In the genomic region with DNA sequence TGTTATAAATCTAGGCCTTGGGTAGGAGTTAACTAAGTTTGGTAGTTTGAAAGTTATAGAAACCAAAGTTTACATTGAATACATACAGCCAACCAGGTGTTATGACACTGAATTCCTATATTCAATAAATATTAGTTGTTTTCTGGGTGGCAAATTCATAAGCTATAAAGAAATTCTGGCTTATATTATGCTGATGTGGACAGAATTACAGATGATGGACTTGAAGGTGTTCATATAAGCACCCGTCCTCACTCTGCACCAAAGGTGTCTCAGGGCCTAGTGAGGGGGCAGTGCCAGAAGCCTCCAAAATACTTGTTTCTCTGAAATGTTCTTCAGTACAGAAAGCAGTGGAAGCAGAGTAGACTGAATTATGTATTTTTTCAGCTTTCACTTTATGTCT, we compare ENCODE assay signal across 33 cellular contexts.
"Had no signal": no experiment of that assay in that cellular context is flagged by ENCODE, and none has a peak within 500 bp of the region (broad histone marks: within the 10 kb centered on the region; RNA-seq: fewer than 3 reads in every experiment).

No MANE protein-coding gene starts in this region.

- ATAC-seq: activated CD4-positive, alpha-beta T cell treated with anti-CD3 and anti-CD28 coated beads for 36 hours; activated CD8-positive, alpha-beta memory T cell treated with anti-CD3 and anti-CD28 coated beads, Interleukin-2, amount 10 ng/mL, durations not matched to agents 7 days and 5 days; activated CD8-positive, alpha-beta T cell treated with anti-CD3 and anti-CD28 coated beads, Interleukin-2, amount 10 ng/mL, durations not matched to agents 7 days and 5 days; activated naive CD8-positive, alpha-beta T cell treated with anti-CD3 and anti-CD28 coated beads, Interleukin-2, amount 50 U/mL, for 24 hours; body of pancreas; effector memory CD8-positive, alpha-beta T cell; foreskin keratinocyte; gastrocnemius medialis; heart left ventricle had no signal

- H3K36me3 ChIP-seq: adrenal gland, esophagus muscularis mucosa, gastrocnemius medialis, heart left ventricle had no signal

- H3K4me1 Mint-ChIP-seq: activated CD4-positive, alpha-beta T cell treated with anti-CD3 and anti-CD28 coated beads for 36 hours; activated CD4-positive, alpha-beta T cell treated with anti-CD3 and anti-CD28 coated beads, Interleukin-2, amount 10 ng/mL, durations not matched to agents 24 days and 14 days; activated CD8-positive, alpha-beta memory T cell treated with anti-CD3 and anti-CD28 coated beads, Interleukin-2, amount 10 ng/mL, durations not matched to agents 7 days and 5 days; activated naive CD4-positive, alpha-beta T cell treated with anti-CD3 and anti-CD28 coated beads, Interleukin-2, amount 50 U/mL, for 24 hours; activated naive CD8-positive, alpha-beta T cell treated with anti-CD3 and anti-CD28 coated beads for 36 hours; activated naive CD8-positive, alpha-beta T cell treated with anti-CD3 and anti-CD28 coated beads, Interleukin-2, amount 50 U/mL, for 24 hours had no signal

- H3K36me3 Mint-ChIP-seq: activated CD4-positive, alpha-beta memory T cell treated with anti-CD3 and anti-CD28 coated beads for 36 hours; activated CD8-positive, alpha-beta memory T cell treated with anti-CD3 and anti-CD28 coated beads, Interleukin-2, amount 10 ng/mL, durations not matched to agents 7 days and 5 days; activated naive CD4-positive, alpha-beta T cell treated with anti-CD3 and anti-CD28 coated beads, Interleukin-2, amount 50 U/mL, for 24 hours; activated naive CD8-positive, alpha-beta T cell treated with anti-CD3 and anti-CD28 coated beads for 36 hours had no signal

- H3K27ac Mint-ChIP-seq: activated CD4-positive, alpha-beta memory T cell treated with anti-CD3 and anti-CD28 coated beads for 36 hours; activated CD4-positive, alpha-beta T cell treated with anti-CD3 and anti-CD28 coated beads for 36 hours; activated CD4-positive, alpha-beta T cell treated with anti-CD3 and anti-CD28 coated beads, Interleukin-2, amount 10 ng/mL, durations not matched to agents 24 days and 14 days; activated CD8-positive, alpha-beta memory T cell treated with anti-CD3 and anti-CD28 coated beads, Interleukin-2, amount 10 ng/mL, durations not matched to agents 7 days and 5 days; activated CD8-positive, alpha-beta T cell treated with anti-CD3 and anti-CD28 coated beads, Interleukin-2, amount 10 ng/mL, durations not matched to agents 7 days and 5 days; activated naive CD4-positive, alpha-beta T cell treated with anti-CD3 and anti-CD28 coated beads for 36 hours; activated naive CD8-positive, alpha-beta T cell treated with anti-CD3 and anti-CD28 coated beads for 36 hours; activated naive CD8-positive, alpha-beta T cell treated with anti-CD3 and anti-CD28 coated beads, Interleukin-2, amount 50 U/mL, for 24 hours; activated T-helper 1 cell treated with anti-CD3 and anti-CD28 coated beads, Interleukin-12 subunit alpha, Interleukin-12 subunit beta, Interleukin-2, Interleukin-4 antibody, amounts not matched to agents 30 ng/mL and 10 ng/mL and 1 ng/mL, durations not matched to agents 14 hours and 24 hours and 36 hours; activated T-helper 2 cell treated with anti-CD3 and anti-CD28 coated beads, Interferon-gamma antibody, Interleukin-2, Interleukin-4, amounts not matched to agents 10 μg/mL and 5 μg/mL and 100 μg/mL, durations not matched to agents 14 hours and 24 hours and 36 hours; effector memory CD8-positive, alpha-beta T cell had no signal

- H3K4me3 ChIP-seq: adrenal gland, body of pancreas, esophagus muscularis mucosa, gastrocnemius medialis, heart left ventricle had no signal

- DNase-seq: activated CD4-positive, alpha-beta memory T cell treated with anti-CD3 and anti-CD28 coated beads for 36 hours; activated CD4-positive, alpha-beta T cell treated with anti-CD3 and anti-CD28 coated beads for 36 hours; activated CD4-positive, alpha-beta T cell treated with anti-CD3 and anti-CD28 coated beads, Interleukin-2, amount 10 ng/mL, durations not matched to agents 24 days and 14 days; activated CD4-positive, CD25-positive, alpha-beta regulatory T cell; activated CD4-positive, CD25-positive, alpha-beta regulatory T cell treated with anti-CD3 and anti-CD28 coated beads, Interleukin-2, amount 50 U/mL, for 72 hours; activated CD8-positive, alpha-beta memory T cell treated with anti-CD3 and anti-CD28 coated beads, Interleukin-2, amount 10 ng/mL, durations not matched to agents 7 days and 5 days; activated CD8-positive, alpha-beta memory T cell treated with anti-CD3 and anti-CD28 coated beads, Interleukin-2, amount 50 U/mL, for 4 hours; activated CD8-positive, alpha-beta T cell treated with anti-CD3 and anti-CD28 coated beads, Interleukin-2, amount 10 ng/mL, durations not matched to agents 7 days and 5 days; activated effector memory CD4-positive, alpha-beta T cell treated with anti-CD3 and anti-CD28 coated beads, Interleukin-2, amount 50 U/mL, for 16 hours; activated naive CD4-positive, alpha-beta T cell treated with anti-CD3 and anti-CD28 coated beads for 36 hours; activated naive CD8-positive, alpha-beta T cell treated with anti-CD3 and anti-CD28 coated beads for 36 hours; activated naive CD8-positive, alpha-beta T cell treated with anti-CD3 and anti-CD28 coated beads, Interleukin-2, amount 50 U/mL, for 24 hours; activated T-cell treated with anti-CD3 and anti-CD28 coated beads, Interleukin-2, amount 50 U/mL, for 1 hour; activated T-cell treated with anti-CD3 and anti-CD28 coated beads, Interleukin-2, amount 50 U/mL, for 48 hours; adrenal gland; aorta; body of pancreas; central memory CD4-positive, alpha-beta T cell; cerebellar nuclear complex; cortex of kidney; dermis blood vessel endothelial cell; effector CD4-positive, alpha-beta T cell; effector memory CD8-positive, alpha-beta T cell; erythroblast; foreskin keratinocyte; gastrocnemius medialis; glutamatergic neuron; heart left ventricle; T-helper 2 cell had no signal

- H3K9me3 ChIP-seq: adrenal gland, body of pancreas, esophagus muscularis mucosa, gastrocnemius medialis had no signal

- H3K9me3 Mint-ChIP-seq: activated naive CD4-positive, alpha-beta T cell treated with anti-CD3 and anti-CD28 coated beads for 36 hours; activated naive CD8-positive, alpha-beta T cell treated with anti-CD3 and anti-CD28 coated beads for 36 hours had no signal

- H3K27ac ChIP-seq: adrenal gland, body of pancreas, esophagus muscularis mucosa, foreskin keratinocyte, gastrocnemius medialis, heart left ventricle had no signal

- H3K27me3 Mint-ChIP-seq: activated CD4-positive, alpha-beta memory T cell treated with anti-CD3 and anti-CD28 coated beads for 36 hours; activated CD4-positive, alpha-beta T cell treated with anti-CD3 and anti-CD28 coated beads for 36 hours; activated CD4-positive, alpha-beta T cell treated with anti-CD3 and anti-CD28 coated beads, Interleukin-2, amount 10 ng/mL, durations not matched to agents 24 days and 14 days; activated CD8-positive, alpha-beta memory T cell treated with anti-CD3 and anti-CD28 coated beads, Interleukin-2, amount 10 ng/mL, durations not matched to agents 7 days and 5 days; activated naive CD4-positive, alpha-beta T cell treated with anti-CD3 and anti-CD28 coated beads, Interleukin-2, amount 50 U/mL, for 24 hours; activated naive CD8-positive, alpha-beta T cell treated with anti-CD3 and anti-CD28 coated beads for 36 hours; activated naive CD8-positive, alpha-beta T cell treated with anti-CD3 and anti-CD28 coated beads, Interleukin-2, amount 50 U/mL, for 24 hours; effector memory CD8-positive, alpha-beta T cell had no signal

- H3K4me3 Mint-ChIP-seq: activated CD4-positive, alpha-beta memory T cell treated with anti-CD3 and anti-CD28 coated beads for 36 hours; activated CD4-positive, alpha-beta T cell treated with anti-CD3 and anti-CD28 coated beads for 36 hours; activated CD4-positive, alpha-beta T cell treated with anti-CD3 and anti-CD28 coated beads, Interleukin-2, amount 10 ng/mL, durations not matched to agents 24 days and 14 days; activated CD8-positive, alpha-beta memory T cell treated with anti-CD3 and anti-CD28 coated beads, Interleukin-2, amount 10 ng/mL, durations not matched to agents 7 days and 5 days; activated CD8-positive, alpha-beta T cell treated with anti-CD3 and anti-CD28 coated beads, Interleukin-2, amount 10 ng/mL, durations not matched to agents 7 days and 5 days; activated naive CD4-positive, alpha-beta T cell treated with anti-CD3 and anti-CD28 coated beads for 36 hours; activated naive CD4-positive, alpha-beta T cell treated with anti-CD3 and anti-CD28 coated beads, Interleukin-2, amount 50 U/mL, for 24 hours; activated naive CD8-positive, alpha-beta T cell treated with anti-CD3 and anti-CD28 coated beads for 36 hours; activated naive CD8-positive, alpha-beta T cell treated with anti-CD3 and anti-CD28 coated beads, Interleukin-2, amount 50 U/mL, for 24 hours; activated T-helper 1 cell treated with anti-CD3 and anti-CD28 coated beads, Interleukin-12 subunit alpha, Interleukin-12 subunit beta, Interleukin-2, Interleukin-4 antibody, amounts not matched to agents 30 ng/mL and 10 ng/mL and 1 ng/mL, durations not matched to agents 14 hours and 24 hours and 36 hours; effector memory CD8-positive, alpha-beta T cell had no signal

- H3K4me1 ChIP-seq: adrenal gland, body of pancreas, esophagus muscularis mucosa, foreskin keratinocyte, gastrocnemius medialis, heart left ventricle had no signal

- H3K27me3 ChIP-seq: adrenal gland, body of pancreas, esophagus muscularis mucosa, foreskin keratinocyte, gastrocnemius medialis, heart left ventricle had no signal
